8 cellular contexts compared by ENCODE assay signal in the genomic region with DNA sequence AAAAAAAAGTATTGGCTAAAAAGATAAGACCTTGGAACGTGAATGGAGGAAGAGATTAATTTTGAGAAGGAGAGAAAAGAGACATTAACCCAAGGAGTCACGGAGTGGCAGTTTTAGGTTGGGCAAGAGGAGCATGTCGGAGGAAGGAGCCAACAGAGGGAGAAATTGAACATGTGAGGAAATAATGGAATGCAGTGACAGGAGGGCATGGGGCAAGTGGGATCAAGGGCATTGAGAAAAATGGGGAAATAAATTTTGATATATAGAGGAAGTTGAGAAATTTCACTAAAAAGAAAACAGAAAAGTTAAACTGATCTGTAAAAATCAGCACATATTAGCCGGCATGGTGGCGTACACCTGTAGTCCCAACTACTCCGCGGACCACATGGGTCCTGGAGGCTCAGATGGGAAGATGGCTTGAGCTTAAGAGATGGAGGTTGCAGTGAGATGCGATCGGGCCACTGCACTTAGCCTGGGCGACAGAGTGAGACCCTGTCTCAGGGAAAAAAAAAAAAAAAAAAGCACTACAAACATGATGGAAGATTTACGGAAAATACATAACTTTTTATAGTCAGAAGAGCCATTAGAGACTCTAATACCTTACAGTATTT. TPM values are rescaled to one million over a fixed set of nuclear protein-coding genes. Genes with fewer than 3 reads are reported as not detected.
A peak's percentile ranks its signal among the peaks of the same experiment; 100 is the strongest.
DNase-seq lines count a peak whose midpoint lies in the region; ATAC-seq and TF ChIP-seq lines count a peak whose summit lies in the region.

No MANE protein-coding gene starts in this region.

- peaks cover 50% of the 10 kb centered on the region for H3K4me1 Mint-ChIP-seq in activated naive CD4-positive, alpha-beta T cell treated with anti-CD3 and anti-CD28 coated beads for 36 hours (ENCODE audit: low read depth)

- no peak for DNase-seq in activated naive CD4-positive, alpha-beta T cell treated with anti-CD3 and anti-CD28 coated beads for 36 hours
- DNase-seq in activated naive CD4-positive, alpha-beta T cell treated with anti-CD3 and anti-CD28 coated beads, Interleukin-2, amount 50 U/mL, for 16 hours = no peak
- no peak for DNase-seq in tibial artery
- DNase-seq in NAMALWA (ENCODE audit: low spot score) = no peak

- TF ChIP-seq CTCF in WI38 (IDR thresholded peaks at IDR 0.05; ENCODE audit: low read depth, low read length) = no peak
- TF ChIP-seq CTCF in tibial artery (IDR thresholded peaks at IDR 0.05) = no peak

- H3K27me3 ChIP-seq in iPS-15b (ENCODE audit: control insufficient read depth, insufficient read depth, low read length) = no peaks in the 10 kb centered on the region
- no peaks in the 10 kb centered on the region for H3K27me3 ChIP-seq in tibial artery

- H3K4me1 ChIP-seq in iPS-15b (ENCODE audit: control insufficient read depth, insufficient read depth, low read length) (no peaks in the 10 kb centered on the region), tibial artery (peaks cover 0 to 24% (median 9%) of the 10 kb centered on the region in 4 donors)

- H3K4me3 ChIP-seq in WI38 (ENCODE audit: low read depth, low read length) (peak overlapping the region; percentile 98), iPS-15b (ENCODE audit: low read depth, low read length) (peak overlapping the region; percentile 100), tibial artery (peak overlapping the region; percentile 91)

- no peaks in the 10 kb centered on the region for H3K9me3 Mint-ChIP-seq in activated naive CD4-positive, alpha-beta T cell treated with anti-CD3 and anti-CD28 coated beads for 36 hours

- H3K27ac ChIP-seq in tibial artery = peak overlapping the region; percentile 88 to 89

- CTCF ChIA-PET in activated naive CD4-positive, alpha-beta T cell treated with anti-CD3 and anti-CD28 coated beads for 36 hours (lab: Charles Lee) = no interaction called here

- H3K27me3 Mint-ChIP-seq in activated naive CD4-positive, alpha-beta T cell treated with anti-CD3 and anti-CD28 coated beads for 36 hours (ENCODE audit: low read depth) = no peaks in the 10 kb centered on the region

- H3K9me3 ChIP-seq in iPS-15b (ENCODE audit: control insufficient read depth, insufficient read depth, low read length) (no peaks in the 10 kb centered on the region), tibial artery (no peaks in the 10 kb centered on the region)

- TF ChIP-seq POLR2A in GM18505 (IDR thresholded peaks at IDR 0.05; ENCODE audit: borderline replicate concordance, extremely low read depth, insufficient read depth, insufficient read length) = no peak

- H3K36me3 ChIP-seq in iPS-15b (ENCODE audit: control insufficient read depth, insufficient read depth, low read length) (no peaks in the 10 kb centered on the region), tibial artery (peaks cover 0 to 3% (median 1%) of the 10 kb centered on the region in 3 donors)

- H3K27ac Mint-ChIP-seq in activated naive CD4-positive, alpha-beta T cell treated with anti-CD3 and anti-CD28 coated beads for 36 hours = no peak overlapping the region

- no peak overlapping the region for H3K9ac ChIP-seq in iPS-15b (ENCODE audit: low read depth, low read length)

- intact Hi-C loops in activated naive CD4-positive, alpha-beta T cell treated with anti-CD3 and anti-CD28 coated beads for 36 hours (cut with micrococcal nuclease) = loop anchor here (2.0 kb wide), 2 partner anchors 59 to 277 kb away; a partner anchor contains a TSS
- intact Hi-C loops in tibial artery (cut with DNase I; ENCODE audit: low total_unique reads) = no loop called here

- no peak for ATAC-seq in GM19023 (IDR thresholded peaks at IDR 0.05; ENCODE audit: unreplicated experiment)
- no peak for ATAC-seq in GM18505 (IDR thresholded peaks at IDR 0.05; ENCODE audit: unreplicated experiment)

- peak overlapping the region; percentile 95 for H3K4me3 Mint-ChIP-seq in activated naive CD4-positive, alpha-beta T cell treated with anti-CD3 and anti-CD28 coated beads for 36 hours

- H3K36me3 Mint-ChIP-seq in activated naive CD4-positive, alpha-beta T cell treated with anti-CD3 and anti-CD28 coated beads for 36 hours (ENCODE audit: low read depth) = peaks cover 11% of the 10 kb centered on the region

RNA-seq across cellular contexts. Expression of a gene that starts 1.2 kb away (rescaled TPM):
- total RNA-seq in activated naive CD4-positive, alpha-beta T cell treated with anti-CD3 and anti-CD28 coated beads for 36 hours = 10 to 100 TPM; 46.2 to 55.6 TPM

RNA-seq across cellular contexts. Expression of a gene that starts 1.3 kb away (rescaled TPM):
- 10 to 100 TPM; 14.7 to 16.3 TPM for total RNA-seq in activated naive CD4-positive, alpha-beta T cell treated with anti-CD3 and anti-CD28 coated beads for 36 hours

RNA-seq across cellular contexts. Expression of a gene that starts 25.5 kb away (rescaled TPM):
- 1 to 10 TPM; 1.9 to 2.5 TPM for total RNA-seq in activated naive CD4-positive, alpha-beta T cell treated with anti-CD3 and anti-CD28 coated beads for 36 hours

RNA-seq across cellular contexts. Expression of a gene that starts 54.5 kb away (rescaled TPM):
- total RNA-seq in activated naive CD4-positive, alpha-beta T cell treated with anti-CD3 and anti-CD28 coated beads for 36 hours = 10 to 100 TPM; 33.1 to 34.5 TPM

RNA-seq across cellular contexts. Expression of a gene that starts 58.9 kb away (rescaled TPM):
- total RNA-seq in activated naive CD4-positive, alpha-beta T cell treated with anti-CD3 and anti-CD28 coated beads for 36 hours = 10 to 100 TPM; 40.8 to 41.2 TPM
